Comparison of ENCODE assay signal across 8 cellular contexts in the genomic region with DNA sequence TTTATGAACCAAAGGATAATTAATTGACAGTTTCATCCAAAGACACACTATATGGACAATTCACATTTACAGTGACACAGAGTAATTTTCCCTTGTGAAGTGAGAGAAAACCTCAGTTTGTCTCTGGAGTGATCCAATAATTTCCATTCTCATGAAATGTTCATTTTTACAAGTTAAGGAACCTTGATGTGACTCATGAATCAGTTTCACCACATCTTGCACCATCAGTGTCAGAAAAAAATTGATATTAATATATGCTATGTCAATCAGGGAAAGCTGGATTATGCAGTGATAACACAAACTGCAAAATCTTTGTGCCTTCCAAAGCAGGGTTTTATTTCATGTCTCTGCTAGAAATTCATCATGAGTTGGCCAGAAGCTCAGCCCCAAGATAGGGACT.
"Had no signal": no experiment of that assay in that cellular context is flagged by ENCODE, and none has a peak within 500 bp of the region (broad histone marks: within the 10 kb centered on the region; RNA-seq: fewer than 3 reads in every experiment).

No MANE protein-coding gene starts in this region.

- H3K36me3 ChIP-seq: HAP-1 had no signal

- H3K27ac ChIP-seq: GM23248 had no signal

- H3K4me3 ChIP-seq: GM23248, GM23338, HAP-1 had no signal

- H3K4me1 ChIP-seq: HAP-1 had no signal

- H3K9ac ChIP-seq: GM23248 had no signal

- H2AFZ ChIP-seq: GM23248, GM23338 had no signal

- H3K9me3 ChIP-seq: HAP-1 had no signal

- DNase-seq: GM23248, GOT3, H7, H9, HCEC 1CT, HFFc6 had no signal

- H3K4me2 ChIP-seq: GM23338 had no signal
